8 cellular contexts compared by ENCODE assay signal in genomic region chr7:1028775-1029636, GRCh38. TPM values are rescaled to one million over a fixed set of nuclear protein-coding genes. Genes with fewer than 3 reads are reported as not detected.
DNase-seq lines count a peak whose midpoint lies in the region; ATAC-seq, FAIRE-seq and TF ChIP-seq lines count a peak whose summit lies in the region.

No MANE protein-coding gene starts in this region.

- H3K36me3 ChIP-seq in MM.1S (replicated peaks; ENCODE audit: insufficient read depth, low read length) (no peaks in the 10 kb centered on the region; the same call in 1 of the 2 replicates), K562 (ENCODE audit: control insufficient read depth, insufficient read depth, low read length) (peaks cover 23% of the 10 kb centered on the region; the same call in 2 of the 3 replicates), hepatocyte (replicated peaks; ENCODE audit: insufficient read depth, low read depth) (no peaks in the 10 kb centered on the region), rectal smooth muscle tissue (ENCODE audit: control insufficient read depth, insufficient read depth, low read length) (no peaks in the 10 kb centered on the region)

- H3K27ac ChIP-seq in MM.1S (ENCODE audit: low read length) (peak overlapping the region; percentile 53; the same call in 1 of the 2 replicates), K562 (ENCODE audit: extremely low read depth, low read depth, low read length) (peak overlapping the region; percentile 88), hepatocyte (peak overlapping the region; percentile 82), rectal smooth muscle tissue (ENCODE audit: low read depth, low read length) (peak overlapping the region; percentile 95)

- peak; percentile 53 for TF ChIP-seq POLR2A in K562 (conservative IDR thresholded peaks at IDR 0.05)

- in situ Hi-C loops in K562 (cut with MboI) = loop anchor here (5.0 kb wide), 1 partner anchor 37 kb away; no protein-coding TSS in a partner anchor

- H2AFZ ChIP-seq in MM.1S (ENCODE audit: low read length) = peak overlapping the region; percentile 30; the same call in 1 of the 2 replicates
- peak overlapping the region; percentile 48 for H2AFZ ChIP-seq in K562 (ENCODE audit: low read depth, low read length)
- no peak overlapping the region for H2AFZ ChIP-seq in hepatocyte

- H4K20me1 ChIP-seq in MM.1S (ENCODE audit: insufficient read depth, low read length) (no peaks in the 10 kb centered on the region), K562 (replicated peaks; ENCODE audit: control insufficient read depth, insufficient read depth, low read length) (peaks cover 8% of the 10 kb centered on the region; the same call in 1 of the 2 replicates), hepatocyte (ENCODE audit: insufficient read depth, poor library complexity, severe bottlenecking) (peaks cover 16% of the 10 kb centered on the region)

- H3F3A ChIP-seq in MM.1S (ENCODE audit: insufficient read depth, low read length) = peaks cover 15% of the 10 kb centered on the region

- H3K4me2 ChIP-seq in MM.1S (ENCODE audit: low read depth, low read length) (peak overlapping the region; percentile 38; the same call in 1 of the 2 replicates), K562 (ENCODE audit: insufficient read depth, low read length) (peak overlapping the region; percentile 57), hepatocyte (peak overlapping the region; percentile 84)

- H3K4me1 ChIP-seq in MM.1S (ENCODE audit: low read length) (peaks cover 14% of the 10 kb centered on the region), K562 (replicated peaks in 1 of 2; ENCODE audit: control insufficient read depth in 2 of 2, insufficient read depth in 2 of 2, low read length in 2 of 2) (peaks cover 13 to 77% of the 10 kb centered on the region in 2 experiments), hepatocyte (ENCODE audit: insufficient read depth) (peaks cover 18% of the 10 kb centered on the region), rectal smooth muscle tissue (ENCODE audit: control insufficient read depth, insufficient read depth, low read length) (peaks cover 15% of the 10 kb centered on the region)

- CTCF ChIA-PET in GM10248 (lab: Yijun Ruan, JAX) = interaction anchor here (0.7 to 2.7 kb wide), 3 partner anchors 14 to 36 kb away, joined by 3 to 12 read pairs (median 7); partner anchors contain the start of gene GPR146
- CTCF ChIA-PET in K562 (lab: Yijun Ruan, JAX; ENCODE audit: low intra/inter-chr PET ratio) = no interaction called here

- H3K4me3 ChIP-seq in MM.1S (ENCODE audit: low read length) = peak overlapping the region; percentile 58
- H3K4me3 ChIP-seq in K562 = peak overlapping the region; percentile 72
- no peak overlapping the region for H3K4me3 ChIP-seq in hepatocyte
- H3K4me3 ChIP-seq in rectal smooth muscle tissue (ENCODE audit: low read length) = peak overlapping the region; percentile 70

- H3K79me2 ChIP-seq in MM.1S (ENCODE audit: low read length) (peaks cover 22% of the 10 kb centered on the region), K562 (ENCODE audit: control insufficient read depth, insufficient read depth, low read length) (peaks cover 53% of the 10 kb centered on the region), hepatocyte (peaks cover 40% of the 10 kb centered on the region)

- ATAC-seq in K562 (peak; percentile 87), HG03159 (IDR thresholded peaks at IDR 0.05; ENCODE audit: unreplicated experiment) (no peak), HG03025 (IDR thresholded peaks at IDR 0.05; ENCODE audit: low FRiP score, unreplicated experiment) (no peak)

- WGBS in K562 (ENCODE audit: insufficient coverage, low coverage, missing lambda C conversion rate) = 43% methylated on average over 16 of the region's 18 CpGs
- WGBS in hepatocyte (ENCODE audit: low lambda C conversion rate, missing lambda C conversion rate) = 57% methylated on average over 16 of the region's 18 CpGs

- intact Hi-C loops in K562 (cut with micrococcal nuclease) = no loop called here

- TF ChIP-seq CTCF in GM10248 (IDR thresholded peaks at IDR 0.05; ENCODE audit: control extremely low read depth, extremely low read depth, low read depth, missing control alignments) (no peak), MM.1S (IDR thresholded peaks at IDR 0.05; ENCODE audit: low read length) (no peak), K562 (IDR thresholded peaks at IDR 0.05 in 2 of 3, conservative IDR thresholded peaks at IDR 0.05 in 1 of 3; ENCODE audit: insufficient read depth in 2 of 3, low read depth in 1 of 3, low read length in 3 of 3) (peak in 2 of 3 experiments; percentile 2 to 8; a peak in 1 of 6 replicates), hepatocyte (IDR thresholded peaks at IDR 0.05; ENCODE audit: poor library complexity) (no peak)

- TF ChIP-seq EP300 in K562 (IDR thresholded peaks at IDR 0.05; ENCODE audit: low read length) = no peak

- H3K9me2 ChIP-seq in MM.1S (replicated peaks; ENCODE audit: insufficient read depth, low read length) (no peaks in the 10 kb centered on the region), hepatocyte (replicated peaks; ENCODE audit: insufficient read depth) (no peaks in the 10 kb centered on the region)

- H3K9me3 ChIP-seq in MM.1S (replicated peaks; ENCODE audit: insufficient read depth, low read length) = no peaks in the 10 kb centered on the region
- H3K9me3 ChIP-seq in K562 (replicated peaks; ENCODE audit: control insufficient read depth, insufficient read depth, low read depth, low read length) = no peaks in the 10 kb centered on the region
- no peaks in the 10 kb centered on the region for H3K9me3 ChIP-seq in hepatocyte (ENCODE audit: low read depth)

- H3K9ac ChIP-seq in MM.1S (ENCODE audit: low read length) = peak overlapping the region; percentile 76
- H3K9ac ChIP-seq in K562 (ENCODE audit: insufficient read depth in 1 of 2, low read depth in 2 of 2, low read length in 2 of 2) = peak overlapping the region; percentile 70 to 80; a peak in 3 of 4 replicates
- peak overlapping the region; percentile 68 for H3K9ac ChIP-seq in rectal smooth muscle tissue (ENCODE audit: low read length)

- no peaks in the 10 kb centered on the region for H3K27me3 ChIP-seq in MM.1S (replicated peaks; ENCODE audit: insufficient read depth, low read length)
- no peaks in the 10 kb centered on the region for H3K27me3 ChIP-seq in K562 (ENCODE audit: control insufficient read depth in 2 of 2, insufficient read depth in 2 of 2, low read length in 2 of 2)
- no peaks in the 10 kb centered on the region for H3K27me3 ChIP-seq in hepatocyte
- H3K27me3 ChIP-seq in rectal smooth muscle tissue (ENCODE audit: control insufficient read depth, insufficient read depth, low read length) = no peaks in the 10 kb centered on the region

- no peaks in the 10 kb centered on the region for H3K9me1 ChIP-seq in K562 (ENCODE audit: control insufficient read depth, insufficient read depth, low read length)

- FAIRE-seq in K562 (lab: Jason Lieb, UNC) = peak; percentile 100

- DNase-seq in GM10248 (ENCODE audit: extremely low spot score) (peak; percentile 83), MM.1S (peak; percentile 68), T-helper 9 cell (peak; percentile 49), K562 (ENCODE audit: extremely low read depth in 1 of 4, low spot score in 3 of 4) (peak; percentile 83 to 93 (median 88)), hepatocyte (ENCODE audit: low spot score) (peak; percentile 96)

- POLR2A ChIA-PET in GM10248 (lab: Yijun Ruan, JAX) = no interaction called here
- POLR2A ChIA-PET in K562 (lab: Yijun Ruan, JAX) = interaction anchor here (0.6 to 1.1 kb wide), 3 partner anchors 11 to 30 kb away, joined by 3 to 4 read pairs (median 3); no protein-coding TSS in a partner anchor

- TF ChIP-seq RAD21 in K562 (CRISPR knock-in tag; conservative IDR thresholded peaks at IDR 0.05 in 1 of 2, IDR thresholded peaks at IDR 0.05 in 1 of 2) = peak; percentile 7 to 22; a peak in 1 of 4 replicates

- BruUV-seq in K562 (replicated peaks; lab: Mats Ljungman, UMichigan) = TSS peak; percentile 69

RNA-seq across cellular contexts. Expression of gene GPR146, which starts 15.3 kb away (rescaled TPM):
- total RNA-seq in K562 (2011; cell fraction: chromatin; rRNA removed; ENCODE audit: low replicate concordance) = 8.9 and 13.9 TPM in 2 replicates
- 11.3 and 14.1 TPM in 2 replicates for total RNA-seq in K562 (2011; cell fraction: nucleolus; rRNA removed)
- total RNA-seq in K562 (2011; cell fraction: nucleoplasm; rRNA removed) = 6.3 and 7.0 TPM in 2 replicates
- total RNA-seq in K562 (2014; rRNA removed) (0.41 and 1.3 TPM in 2 replicates), K562 (2014; rRNA removed; fragmentation: Illumina TruSeq; extraction: Trizol) (0.22 and 0.45 TPM in 2 replicates), K562 (2015; rRNA removed; fragmentation: Illumina TruSeq; extraction: Trizol) (0.40 and 0.68 TPM in 2 replicates), K562 (2021) (1.9 and 2.6 TPM in 2 replicates), hepatocyte (5.2 and 6.5 TPM in 2 replicates)
- polyA plus RNA-seq in K562 (2011; rRNA removed) (2.5 and 3.6 TPM in 2 replicates), K562 (2014; fragmentation: Illumina TruSeq; extraction: Trizol) (0.46 and 0.64 TPM in 2 replicates), K562 (2014; fragmentation: Nextera tagmentation; extraction: Ambion mirVana) (not detected), K562 (2014; rRNA removed) (0.67 and 1.8 TPM in 2 replicates), hepatocyte (2.1 and 2.6 TPM in 2 replicates)
- 2.5 and 8.6 TPM in 2 replicates for polyA plus RNA-seq in K562 (2011; cell fraction: cytosol; rRNA removed)
- 2.9 TPM in 2 replicates for polyA plus RNA-seq in K562 (2011; cell fraction: nucleus; rRNA removed)
- polyA plus RNA-seq in K562 (2012) = 1.8 and 2.2 TPM in 2 replicates
- polyA minus RNA-seq in K562 (2011; rRNA and poly(A)+ RNA removed) = 1.3 and 4.1 TPM in 2 replicates
- polyA minus RNA-seq in K562 (2011; cell fraction: cytosol; rRNA and poly(A)+ RNA removed) = 1.9 and 2.6 TPM in 2 replicates
- polyA minus RNA-seq in K562 (2011; cell fraction: nucleus; rRNA and poly(A)+ RNA removed) = 5.8 and 6.2 TPM in 2 replicates

RNA-seq across cellular contexts. Expression of gene CYP2W1, which starts 46.0 kb away (rescaled TPM):
- total RNA-seq in K562 (2011; cell fraction: chromatin; rRNA removed; ENCODE audit: low replicate concordance) = not detected in 2 replicates
- not detected in 2 replicates for total RNA-seq in K562 (2011; cell fraction: nucleolus; rRNA removed)
- not detected in 2 replicates for total RNA-seq in K562 (2011; cell fraction: nucleoplasm; rRNA removed)
- total RNA-seq in K562 (2014; rRNA removed) (not detected in 2 replicates), K562 (2014; rRNA removed; fragmentation: Illumina TruSeq; extraction: Trizol) (not detected in 2 replicates), K562 (2015; rRNA removed; fragmentation: Illumina TruSeq; extraction: Trizol) (not detected in 2 replicates), K562 (2021) (not detected in 2 replicates), hepatocyte (20.3 and 31.1 TPM in 2 replicates)
- polyA plus RNA-seq in K562 (2011; rRNA removed) (not detected in 2 replicates), K562 (2014; fragmentation: Illumina TruSeq; extraction: Trizol) (not detected in 2 replicates), K562 (2014; fragmentation: Nextera tagmentation; extraction: Ambion mirVana) (not detected), K562 (2014; rRNA removed) (0.07 TPM in 1 of 2 replicates, not detected in the other), hepatocyte (72.3 and 112 TPM in 2 replicates)
- not detected in 2 replicates for polyA plus RNA-seq in K562 (2011; cell fraction: cytosol; rRNA removed)
- polyA plus RNA-seq in K562 (2011; cell fraction: nucleus; rRNA removed) = not detected in 2 replicates
- 0.14 TPM in 1 of 2 replicates, not detected in the other for polyA plus RNA-seq in K562 (2012)
- not detected in 2 replicates for polyA minus RNA-seq in K562 (2011; rRNA and poly(A)+ RNA removed)
- polyA minus RNA-seq in K562 (2011; cell fraction: cytosol; rRNA and poly(A)+ RNA removed) = not detected in 2 replicates
- polyA minus RNA-seq in K562 (2011; cell fraction: nucleus; rRNA and poly(A)+ RNA removed) = not detected in 2 replicates

RNA-seq across cellular contexts. Expression of gene COX19, which starts 53.7 kb away (rescaled TPM):
- 75.3 and 83.0 TPM in 2 replicates for total RNA-seq in K562 (2011; cell fraction: chromatin; rRNA removed; ENCODE audit: low replicate concordance)
- total RNA-seq in K562 (2011; cell fraction: nucleolus; rRNA removed) = 39.2 and 42.0 TPM in 2 replicates
- total RNA-seq in K562 (2011; cell fraction: nucleoplasm; rRNA removed) = 67.4 and 75.2 TPM in 2 replicates
- 7.9 and 11.7 TPM in 2 replicates for total RNA-seq in K562 (2014; rRNA removed)
- total RNA-seq in K562 (2014; rRNA removed; fragmentation: Illumina TruSeq; extraction: Trizol) = 9.8 and 11.9 TPM in 2 replicates
- total RNA-seq in K562 (2015; rRNA removed; fragmentation: Illumina TruSeq; extraction: Trizol) = 8.6 and 9.4 TPM in 2 replicates
- 10.2 and 10.5 TPM in 2 replicates for total RNA-seq in K562 (2021)
- polyA plus RNA-seq in K562 (2011; rRNA removed) = 7.3 and 8.1 TPM in 2 replicates
- polyA plus RNA-seq in K562 (2011; cell fraction: cytosol; rRNA removed) = 5.8 and 6.1 TPM in 2 replicates
- 12.8 and 14.3 TPM in 2 replicates for polyA plus RNA-seq in K562 (2011; cell fraction: nucleus; rRNA removed)
- polyA plus RNA-seq in K562 (2012) = 8.1 and 9.5 TPM in 2 replicates
- polyA plus RNA-seq in K562 (2014; fragmentation: Illumina TruSeq; extraction: Trizol) = 6.0 and 6.1 TPM in 2 replicates
- polyA plus RNA-seq in K562 (2014; fragmentation: Nextera tagmentation; extraction: Ambion mirVana) = 1 to 10 TPM; 5.2 to 5.9 TPM
- 10.4 and 11.1 TPM in 2 replicates for polyA plus RNA-seq in K562 (2014; rRNA removed)
- polyA minus RNA-seq in K562 (2011; rRNA and poly(A)+ RNA removed) = 11.5 and 14.7 TPM in 2 replicates
- polyA minus RNA-seq in K562 (2011; cell fraction: cytosol; rRNA and poly(A)+ RNA removed) = 1.1 and 2.5 TPM in 2 replicates
- 11.0 and 17.1 TPM in 2 replicates for polyA minus RNA-seq in K562 (2011; cell fraction: nucleus; rRNA and poly(A)+ RNA removed)
- total RNA-seq in hepatocyte = 9.9 and 11.6 TPM in 2 replicates
- polyA plus RNA-seq in hepatocyte = 18.9 and 21.2 TPM in 2 replicates

RNA-seq across cellular contexts. Expression of gene GPER1, which starts 58.9 kb away (rescaled TPM):
- 0.18 and 0.28 TPM in 2 replicates for total RNA-seq in K562 (2011; cell fraction: chromatin; rRNA removed; ENCODE audit: low replicate concordance)
- 0.17 TPM in 1 of 2 replicates, not detected in the other for total RNA-seq in K562 (2011; cell fraction: nucleolus; rRNA removed)
- not detected in 2 replicates for total RNA-seq in K562 (2011; cell fraction: nucleoplasm; rRNA removed)
- total RNA-seq in K562 (2014; rRNA removed) (0.08 and 0.09 TPM in 2 replicates), K562 (2014; rRNA removed; fragmentation: Illumina TruSeq; extraction: Trizol) (not detected in 2 replicates), K562 (2015; rRNA removed; fragmentation: Illumina TruSeq; extraction: Trizol) (0.04 TPM in 1 of 2 replicates, not detected in the other), K562 (2021) (0.11 TPM in 1 of 2 replicates, not detected in the other), hepatocyte (3.6 and 4.5 TPM in 2 replicates)
- polyA plus RNA-seq in K562 (2011; rRNA removed) (0.08 and 0.14 TPM in 2 replicates), K562 (2014; fragmentation: Illumina TruSeq; extraction: Trizol) (not detected in 2 replicates), K562 (2014; fragmentation: Nextera tagmentation; extraction: Ambion mirVana) (not detected), K562 (2014; rRNA removed) (not detected in 2 replicates), hepatocyte (9.1 and 11.1 TPM in 2 replicates)
- polyA plus RNA-seq in K562 (2011; cell fraction: cytosol; rRNA removed) = 0.03 and 0.19 TPM in 2 replicates
- polyA plus RNA-seq in K562 (2011; cell fraction: nucleus; rRNA removed) = 0.09 TPM in 1 of 2 replicates, not detected in the other
- 0.18 and 0.21 TPM in 2 replicates for polyA plus RNA-seq in K562 (2012)
- 0.36 TPM in 1 of 2 replicates, not detected in the other for polyA minus RNA-seq in K562 (2011; rRNA and poly(A)+ RNA removed)
- not detected in 2 replicates for polyA minus RNA-seq in K562 (2011; cell fraction: cytosol; rRNA and poly(A)+ RNA removed)
- polyA minus RNA-seq in K562 (2011; cell fraction: nucleus; rRNA and poly(A)+ RNA removed) = 0.13 TPM in 1 of 2 replicates, not detected in the other

Comparison
In these comparisons a context has a peak if more than half of its experiments do, and no peak if none do; other contexts are left out.
1. CTCF ChIP-seq: peak in K562 (2 of 3); none in GM10248 (single experiment), MM.1S (single experiment) and hepatocyte (single experiment).
2. RNA of gene CYP2W1, which starts 46.0 kb away (total RNA-seq): 20.3 to 31.1 TPM in hepatocyte; not detected in K562; every median in the first group is over 10 times any median in the second.
3. Peak in every context shown above with its lines, with median percentiles within 50 percentile points of each other: DNase-seq, H3K27ac ChIP-seq, H3K4me2 ChIP-seq and H3K9ac ChIP-seq.